Comparison of ENCODE assay signal across 1 cellular context in genomic region chr4:10096201-10096975, GRCh38.
TF ChIP-seq lines count a peak whose summit lies in the region.

No MANE protein-coding gene starts in this region.

TF ChIP-seq in GM12878, 131 proteins besides CTCF, POLR2A, EP300 and RAD21 (continued from another document):
- TF ChIP-seq ATF2 (IDR thresholded peaks at IDR 0.05; ENCODE audit: low read length) = peak; percentile 90
- TF ChIP-seq MEF2A (IDR thresholded peaks at IDR 0.05; ENCODE audit: insufficient read depth, low read depth, low read length) = peak; percentile 67; the same call in 1 of the 2 replicates
- TF ChIP-seq, protein P1, sequence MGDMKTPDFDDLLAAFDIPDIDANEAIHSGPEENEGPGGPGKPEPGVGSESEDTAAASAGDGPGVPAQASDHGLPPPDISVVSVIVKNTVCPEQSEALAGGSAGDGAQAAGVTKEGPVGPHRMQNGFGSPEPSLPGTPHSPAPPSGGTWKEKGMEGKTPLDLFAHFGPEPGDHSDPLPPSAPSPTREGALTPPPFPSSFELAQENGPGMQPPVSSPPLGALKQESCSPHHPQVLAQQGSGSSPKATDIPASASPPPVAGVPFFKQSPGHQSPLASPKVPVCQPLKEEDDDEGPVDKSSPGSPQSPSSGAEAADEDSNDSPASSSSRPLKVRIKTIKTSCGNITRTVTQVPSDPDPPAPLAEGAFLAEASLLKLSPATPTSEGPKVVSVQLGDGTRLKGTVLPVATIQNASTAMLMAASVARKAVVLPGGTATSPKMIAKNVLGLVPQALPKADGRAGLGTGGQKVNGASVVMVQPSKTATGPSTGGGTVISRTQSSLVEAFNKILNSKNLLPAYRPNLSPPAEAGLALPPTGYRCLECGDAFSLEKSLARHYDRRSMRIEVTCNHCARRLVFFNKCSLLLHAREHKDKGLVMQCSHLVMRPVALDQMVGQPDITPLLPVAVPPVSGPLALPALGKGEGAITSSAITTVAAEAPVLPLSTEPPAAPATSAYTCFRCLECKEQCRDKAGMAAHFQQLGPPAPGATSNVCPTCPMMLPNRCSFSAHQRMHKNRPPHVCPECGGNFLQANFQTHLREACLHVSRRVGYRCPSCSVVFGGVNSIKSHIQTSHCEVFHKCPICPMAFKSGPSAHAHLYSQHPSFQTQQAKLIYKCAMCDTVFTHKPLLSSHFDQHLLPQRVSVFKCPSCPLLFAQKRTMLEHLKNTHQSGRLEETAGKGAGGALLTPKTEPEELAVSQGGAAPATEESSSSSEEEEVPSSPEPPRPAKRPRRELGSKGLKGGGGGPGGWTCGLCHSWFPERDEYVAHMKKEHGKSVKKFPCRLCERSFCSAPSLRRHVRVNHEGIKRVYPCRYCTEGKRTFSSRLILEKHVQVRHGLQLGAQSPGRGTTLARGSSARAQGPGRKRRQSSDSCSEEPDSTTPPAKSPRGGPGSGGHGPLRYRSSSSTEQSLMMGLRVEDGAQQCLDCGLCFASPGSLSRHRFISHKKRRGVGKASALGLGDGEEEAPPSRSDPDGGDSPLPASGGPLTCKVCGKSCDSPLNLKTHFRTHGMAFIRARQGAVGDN (IDR thresholded peaks at IDR 0.05) = no peak
- no peak for TF ChIP-seq SRF (IDR thresholded peaks at IDR 0.05; ENCODE audit: low read depth in 2 of 2, low read length in 2 of 2)
- TF ChIP-seq IKZF2 (IDR thresholded peaks at IDR 0.05) = peak in 1 of 2 experiments; percentile 50; a peak in 2 of 4 replicates
- peak; percentile 50 for TF ChIP-seq MEF2B (IDR thresholded peaks at IDR 0.05; ENCODE audit: partially characterized antibody, poor library complexity, severe bottlenecking)
- TF ChIP-seq POU2F2 (IDR thresholded peaks at IDR 0.05; ENCODE audit: borderline replicate concordance, low read depth, low read length) = 0 out of 3 replicates have a peak, but pooled peaks have one; percentile 26
- TF ChIP-seq, protein P2, sequence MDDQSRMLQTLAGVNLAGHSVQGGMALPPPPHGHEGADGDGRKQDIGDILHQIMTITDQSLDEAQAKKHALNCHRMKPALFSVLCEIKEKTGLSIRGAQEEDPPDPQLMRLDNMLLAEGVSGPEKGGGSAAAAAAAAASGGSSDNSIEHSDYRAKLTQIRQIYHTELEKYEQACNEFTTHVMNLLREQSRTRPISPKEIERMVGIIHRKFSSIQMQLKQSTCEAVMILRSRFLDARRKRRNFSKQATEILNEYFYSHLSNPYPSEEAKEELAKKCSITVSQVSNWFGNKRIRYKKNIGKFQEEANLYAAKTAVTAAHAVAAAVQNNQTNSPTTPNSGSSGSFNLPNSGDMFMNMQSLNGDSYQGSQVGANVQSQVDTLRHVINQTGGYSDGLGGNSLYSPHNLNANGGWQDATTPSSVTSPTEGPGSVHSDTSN (IDR thresholded peaks at IDR 0.05; ENCODE audit: insufficient replicate concordance, low read depth, low read length) = no peak
- TF ChIP-seq KAT2A (conservative IDR thresholded peaks at IDR 0.05; ENCODE audit: control insufficient read depth, low read depth, low read length) = no peak
- peak; percentile 70 for TF ChIP-seq ATF7 (IDR thresholded peaks at IDR 0.05; ENCODE audit: low read depth)
- peak; percentile 76 for TF ChIP-seq BACH1 (IDR thresholded peaks at IDR 0.05; ENCODE audit: borderline replicate concordance)
- TF ChIP-seq NFIC (IDR thresholded peaks at IDR 0.05; ENCODE audit: low read depth, low read length) = peak; percentile 73; the same call in 1 of the 2 replicates
- peak; percentile 32; the same call in 1 of the 2 replicates for TF ChIP-seq FOXM1 (IDR thresholded peaks at IDR 0.05; ENCODE audit: low read depth, low read length)
- TF ChIP-seq EGR1 (IDR thresholded peaks at IDR 0.05; ENCODE audit: borderline replicate concordance in 1 of 2, low read depth in 2 of 2, low read length in 2 of 2) = 0 out of 3 replicates have a peak, but pooled peaks of 1 of the 2 experiments have one; percentile 18
- TF ChIP-seq CBX5 (IDR thresholded peaks at IDR 0.05; ENCODE audit: low read depth) = no peak
- TF ChIP-seq MTA2 (IDR thresholded peaks at IDR 0.05; ENCODE audit: low read depth) = no peak
- no peak for TF ChIP-seq HDAC6 (IDR thresholded peaks at IDR 0.05; ENCODE audit: unreplicated experiment)
- TF ChIP-seq NBN (IDR thresholded peaks at IDR 0.05) = 0 out of 2 replicates have a peak, but pooled peaks have one; percentile 50
- no peak for TF ChIP-seq TBL1XR1 (IDR thresholded peaks at IDR 0.05; ENCODE audit: low read depth, low read length)
- TF ChIP-seq SMAD5 (IDR thresholded peaks at IDR 0.05; ENCODE audit: low read depth) = 0 out of 2 replicates have a peak, but pooled peaks have one; percentile 60
- TF ChIP-seq RUNX3 (IDR thresholded peaks at IDR 0.05; ENCODE audit: low read length) = peak; percentile 76
- TF ChIP-seq EED (IDR thresholded peaks at IDR 0.05; ENCODE audit: low read depth) = peak; percentile 78; the same call in 1 of the 2 replicates
- peak; percentile 43; the same call in 1 of the 2 replicates for TF ChIP-seq RELB (IDR thresholded peaks at IDR 0.05; ENCODE audit: low read depth)
- TF ChIP-seq IKZF1 (conservative IDR thresholded peaks at IDR 0.05) = peak; percentile 26; the same call in 1 of the 2 replicates
- TF ChIP-seq YY1 (IDR thresholded peaks at IDR 0.05; ENCODE audit: low read depth, low read length) = 0 out of 2 replicates have a peak, but pooled peaks have one; percentile 17
- peak; percentile 68; the same call in 1 of the 2 replicates for TF ChIP-seq CBFB (IDR thresholded peaks at IDR 0.05; ENCODE audit: low read depth)
